Comparison of ENCODE assay signal across 1 cellular context in the genomic region with DNA sequence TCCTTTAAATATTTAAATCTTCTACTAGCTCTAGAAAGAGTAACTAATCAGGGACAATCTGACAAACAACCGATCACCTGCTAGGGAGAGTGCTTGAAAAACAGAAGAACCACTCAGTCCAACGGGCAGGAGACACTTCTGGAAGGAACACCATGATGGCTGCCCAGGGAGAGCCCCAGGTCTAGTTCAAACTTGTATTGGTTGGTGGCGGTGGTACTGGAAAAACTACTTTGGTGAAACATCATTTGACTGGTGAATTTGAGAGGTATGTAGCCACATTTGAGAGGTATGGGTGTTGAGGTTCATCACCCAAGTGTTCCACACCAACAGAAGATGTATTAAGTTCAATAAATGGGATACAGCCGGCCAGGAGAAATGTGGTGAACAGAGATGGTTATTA.
TF ChIP-seq lines count a peak whose summit lies in the region.

No MANE protein-coding gene starts in this region.

TF ChIP-seq in H1, 55 proteins besides CTCF, POLR2A, EP300 and RAD21:
- no peak for TF ChIP-seq BCL11A (IDR thresholded peaks at IDR 0.05; ENCODE audit: low read depth in 2 of 2, low read length in 2 of 2)
- no peak for TF ChIP-seq ASH2L (IDR thresholded peaks at IDR 0.05; ENCODE audit: low read length)
